8 cellular contexts compared by ENCODE assay signal in the genomic region with DNA sequence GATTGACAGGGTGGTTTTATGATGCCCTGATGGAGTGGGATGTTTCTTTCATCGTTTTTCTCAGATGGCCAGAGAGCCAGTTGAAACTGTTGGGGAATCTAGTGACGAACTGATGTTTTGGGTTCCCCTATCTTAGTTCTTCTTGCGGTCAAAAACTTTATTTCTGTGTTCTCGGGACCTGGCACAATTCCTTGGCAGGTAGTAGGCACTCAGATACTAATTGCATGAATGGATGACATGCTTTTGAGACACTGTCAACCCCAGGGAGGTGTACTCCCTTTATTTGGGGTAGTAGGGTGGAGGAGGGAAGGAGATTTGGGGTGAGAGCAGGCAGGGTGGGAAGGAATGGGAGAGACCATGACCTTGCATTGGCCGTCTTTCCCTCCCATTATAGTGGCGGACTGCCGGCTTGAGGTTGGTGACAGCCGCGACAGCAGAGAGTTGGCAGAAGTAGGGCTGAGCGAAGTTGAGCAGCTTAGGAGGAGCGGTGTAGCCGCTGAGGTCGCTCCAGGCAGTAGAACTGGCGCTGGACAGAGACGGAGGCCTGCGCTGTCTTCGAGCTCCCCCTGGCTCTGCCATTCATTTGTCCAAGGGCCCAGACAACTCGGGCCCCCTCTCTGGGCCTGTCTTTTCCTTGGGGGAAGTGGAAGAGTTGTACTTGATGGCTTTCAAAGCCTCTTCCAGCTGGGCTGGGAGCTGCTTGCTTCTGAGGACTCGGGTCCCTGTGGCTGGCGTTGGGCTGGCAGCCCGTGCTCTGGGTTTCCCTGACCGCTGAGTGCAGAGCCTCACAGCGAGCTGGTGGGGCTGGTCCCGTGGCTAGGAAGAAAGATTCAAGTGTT. TPM values are rescaled to one million over a fixed set of nuclear protein-coding genes. Genes with fewer than 3 reads are reported as not detected.
DNase-seq lines count a peak whose midpoint lies in the region; ATAC-seq and TF ChIP-seq lines count a peak whose summit lies in the region.

No MANE protein-coding gene starts in this region.

- peaks cover 42% of the 10 kb centered on the region for H3K4me1 ChIP-seq in neuron (ENCODE audit: insufficient read depth, low read length)

- H3K4me3 Mint-ChIP-seq in activated B cell treated with CpG ODN at 0.5 μM for 24 hours = peak overlapping the region; percentile 90

- H3K27me3 ChIP-seq in neuron (ENCODE audit: insufficient read depth, low read length) = no peaks in the 10 kb centered on the region

- H3K9me3 ChIP-seq in neuron (ENCODE audit: low read length) = peaks cover 3% of the 10 kb centered on the region

- TF ChIP-seq CTCF in activated B cell treated with CpG ODN at 0.5 μM for 24 hours (IDR thresholded peaks at IDR 0.05) = no peak

- POLR2A ChIA-PET in activated B cell treated with CpG ODN at 0.5 μM for 24 hours (lab: Charles Lee) = interaction anchor here (0.6 to 5.1 kb wide), 10 partner anchors 14 to 211 kb away, joined by 3 to 36 read pairs (median 4); a partner anchor contains a TSS

- H3K4me1 Mint-ChIP-seq in activated B cell treated with CpG ODN at 0.5 μM for 24 hours = peaks cover 74% of the 10 kb centered on the region

- H3K4me3 ChIP-seq in neuron (ENCODE audit: low read length) = peak overlapping the region; percentile 26

- H3K27ac Mint-ChIP-seq in activated B cell treated with CpG ODN at 0.5 μM for 24 hours = peak overlapping the region; percentile 36

- H3K27me3 Mint-ChIP-seq in activated B cell treated with CpG ODN at 0.5 μM for 24 hours = no peaks in the 10 kb centered on the region

- CTCF ChIA-PET in activated B cell treated with CpG ODN at 0.5 μM for 24 hours (lab: Charles Lee) = interaction anchor here (0.6 to 1.8 kb wide), 2 partner anchors 137 to 164 kb away, joined by 3 to 10 read pairs; no protein-coding TSS in a partner anchor

- TF ChIP-seq POLR2A in erythroblast (IDR thresholded peaks at IDR 0.05; ENCODE audit: low read length) = no peak

- no peak overlapping the region for H2AFZ ChIP-seq in neuron (ENCODE audit: low read depth, low read length)

- ATAC-seq in activated B cell treated with CpG ODN at 0.5 μM for 24 hours (ENCODE audit: low read depth) = no peak
- no peak for ATAC-seq in GM21528 (IDR thresholded peaks at IDR 0.05; ENCODE audit: low FRiP score, unreplicated experiment)

- intact Hi-C loops in activated B cell treated with CpG ODN at 0.5 μM for 24 hours (cut with micrococcal nuclease) = loop anchor here (2.0 kb wide), 1 partner anchor 541 kb away; a partner anchor contains a TSS

- peaks cover 65% of the 10 kb centered on the region for H3K36me3 Mint-ChIP-seq in activated B cell treated with CpG ODN at 0.5 μM for 24 hours (ENCODE audit: low read depth)

- H3K36me3 ChIP-seq in neuron (ENCODE audit: insufficient read depth, low read length) = peaks cover 38% of the 10 kb centered on the region

- DNase-seq in activated T-cell treated with anti-CD3 and anti-CD28 coated beads for 1 hour (ENCODE audit: low read depth) (peak; percentile 30), activated T-cell treated with anti-CD3 and anti-CD28 coated beads for 4 hours (no peak), activated B cell treated with CpG ODN at 0.5 μM for 24 hours (no peak), erythroblast (lab: John Stamatoyannopoulos, UW) (peak; percentile 77 to 78), amniotic stem cell (lab: John Stamatoyannopoulos, UW) (no peak), HCEC 1CT (no peak)

- H3K9me3 Mint-ChIP-seq in activated B cell treated with CpG ODN at 0.5 μM for 24 hours = peaks cover 4% of the 10 kb centered on the region

RNA-seq across cellular contexts. Expression of a gene that starts 2.6 kb away (rescaled TPM):
- total RNA-seq in activated B cell treated with CpG ODN at 0.5 μM for 24 hours = 52.6 and 60.1 TPM in 2 replicates

Comparison
In these comparisons a context has a peak if more than half of its experiments do, and no peak if none do; other contexts are left out.
1. DNase-seq: peak in activated T-cell treated with anti-CD3 and anti-CD28 coated beads for 1 hour (single experiment) and erythroblast (2 of 2); none in activated T-cell treated with anti-CD3 and anti-CD28 coated beads for 4 hours (single experiment), activated B cell treated with CpG ODN at 0.5 μM for 24 hours (single experiment), amniotic stem cell (single experiment) and HCEC 1CT (single experiment).